1 cellular context compared by ENCODE assay signal in genomic region chr16:24896439-24896838, GRCh38.
TF ChIP-seq lines count a peak whose summit lies in the region.

No MANE protein-coding gene starts in this region.

TF ChIP-seq in GM12878, 131 proteins besides CTCF, POLR2A, EP300 and RAD21 (continued from another document):
- TF ChIP-seq HSF1 (IDR thresholded peaks at IDR 0.05; ENCODE audit: low read depth, low read length) (no peak), STAT3 (IDR thresholded peaks at IDR 0.05; ENCODE audit: low read depth, low read length) (no peak), FOS (IDR thresholded peaks at IDR 0.05; ENCODE audit: borderline replicate concordance, extremely low read depth, insufficient read length) (no peak)
